In the genomic region with DNA sequence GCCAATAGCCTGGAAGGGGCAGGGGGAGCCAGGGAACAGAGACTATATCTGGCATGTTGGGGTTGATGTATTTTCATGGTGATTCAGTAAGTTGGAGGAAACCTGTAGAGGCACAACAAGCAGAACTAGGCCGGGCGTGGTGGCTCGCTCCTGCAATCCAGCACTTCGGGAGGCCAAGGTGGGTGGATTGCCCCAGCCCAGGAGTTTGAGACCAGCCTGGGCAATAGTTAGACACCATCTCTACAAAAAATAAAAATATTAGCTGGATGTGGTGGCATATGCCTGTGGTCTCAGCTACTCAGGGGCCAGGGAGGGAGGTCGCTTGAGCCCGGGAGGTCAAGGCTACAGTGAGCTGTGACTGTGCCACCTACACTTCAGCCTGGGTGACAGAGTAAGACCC, we compare ENCODE assay signal across 37 cellular contexts. TPM values are rescaled to one million over a fixed set of nuclear protein-coding genes. Genes with fewer than 3 reads are reported as not detected.
"Had no signal": no experiment of that assay in that cellular context is flagged by ENCODE, and none has a peak within 500 bp of the region (broad histone marks: within the 10 kb centered on the region; RNA-seq: fewer than 3 reads in every experiment).

No MANE protein-coding gene starts in this region.

- H3K9me3 ChIP-seq: MG63 had no signal

- H3K36me3 ChIP-seq: MG63 had no signal

- H3K27me3 ChIP-seq: MG63 had no signal

- H3K4me3 ChIP-seq: MG63 had no signal

- DNase-seq: Karpas-422, Kasumi-1, MG63, MM.1S, MV-4-11, NCI-H1048, NCI-H1092, NCI-H1092 treated with DMSO at 0.1 percent for 48 hours, NCI-H1105, NCI-H1105 treated with DMSO at 0.1 percent for 48 hours, NCI-H1417, NCI-H1417 treated with DMSO at 0.1 percent for 48 hours, NCI-H1436, NCI-H1436 treated with DMSO at 0.1 percent for 48 hours, NCI-H146, NCI-H1694, NCI-H1694 treated with DMSO at 0.1 percent for 48 hours, NCI-H187, NCI-H187 treated with DMSO at 0.1 percent for 48 hours, NCI-H1930, NCI-H2029, NCI-H2029 treated with DMSO at 0.1 percent for 48 hours, NCI-H2081, NCI-H2081 treated with DMSO at 0.1 percent for 48 hours, NCI-H2107, NCI-H2171, NCI-H2171 treated with DMSO at 0.1 percent for 48 hours, NCI-H2227 treated with DMSO at 0.1 percent for 48 hours, NCI-H226, NCI-H345, NCI-H446, NCI-H446 treated with DMSO at 0.1 percent for 48 hours, NCI-H510A had no signal

- H3K27ac ChIP-seq: KMS-11 had no signal

- H3K4me2 ChIP-seq: KMS-11 had no signal

- H3K9ac ChIP-seq: KMS-11 had no signal

RNA-seq across cellular contexts. Expression of a gene that starts 10.1 kb away (rescaled TPM):
- total RNA-seq: M059J had no signal

RNA-seq across cellular contexts. Expression of a gene that starts 46.0 kb away (rescaled TPM):
- total RNA-seq: LHCN-M2, MCF 10A had no signal
